Comparison of ENCODE assay signal across 17 cellular contexts in the genomic region with DNA sequence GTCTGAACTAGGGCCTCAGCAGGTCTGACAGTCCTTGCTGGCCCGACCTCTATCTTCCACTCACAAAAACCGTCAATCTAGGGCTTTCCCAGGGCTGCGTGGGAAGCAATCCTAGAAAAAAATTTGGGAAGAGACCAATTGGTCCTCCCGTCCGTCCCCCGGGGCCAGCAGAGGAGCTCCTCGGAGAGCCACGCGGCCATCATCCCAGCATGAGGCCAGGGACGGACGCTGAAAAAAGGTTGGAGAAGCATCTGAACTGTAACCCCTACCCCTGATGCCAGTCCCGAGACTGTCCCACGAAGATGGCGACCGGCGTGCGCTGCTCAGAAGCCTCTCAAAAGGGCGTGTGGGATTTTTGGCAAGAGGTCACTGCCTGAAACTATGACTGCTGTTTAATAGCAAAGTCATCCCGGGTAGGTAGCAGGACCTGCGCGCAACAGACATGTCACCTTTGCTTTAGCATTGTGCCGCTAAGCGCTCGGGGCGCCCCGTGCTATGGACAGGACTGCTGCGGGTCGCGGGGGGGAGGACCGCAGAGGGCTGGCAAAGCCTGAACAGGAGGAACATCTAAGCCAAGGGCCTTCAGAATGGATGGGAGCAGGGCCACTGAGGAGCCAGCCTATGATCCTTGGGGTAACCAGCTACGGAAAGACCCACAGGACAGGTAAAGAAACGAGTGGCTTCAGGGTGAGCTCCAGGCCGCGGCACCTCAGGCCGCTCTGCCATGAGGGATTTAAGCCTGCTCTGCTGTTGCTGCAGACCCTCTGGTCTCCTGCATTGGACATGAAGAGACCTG.
"Had no signal": no experiment of that assay in that cellular context is flagged by ENCODE, and none has a peak within 500 bp of the region (broad histone marks: within the 10 kb centered on the region; RNA-seq: fewer than 3 reads in every experiment).

No MANE protein-coding gene starts in this region.

- DNase-seq: activated CD4-positive, alpha-beta memory T cell treated with anti-CD3 and anti-CD28 coated beads for 36 hours; activated naive CD4-positive, alpha-beta T cell treated with Interleukin-2 at 50 U/mL for 16 hours; activated T-cell treated with anti-CD3 and anti-CD28 coated beads for 4 hours; cerebellar nuclear complex; effector CD4-positive, alpha-beta T cell; kidney glomerular epithelial cell; mesenchymal stem cell; naive thymus-derived CD4-positive, alpha-beta T cell; nucleus accumbens; stimulated activated CD4-positive, alpha-beta T cell treated with anti-CD3 and anti-CD28 coated beads, Interleukin-2, amount 100 ng/mL, for 24 hours had no signal

- H3K27ac ChIP-seq: ascending aorta, esophagus muscularis mucosa, gastroesophageal sphincter, SK-N-MC had no signal

- H3K27me3 ChIP-seq: ascending aorta, esophagus muscularis mucosa, gastroesophageal sphincter, heart left ventricle had no signal

- H3K4me3 ChIP-seq: ascending aorta, esophagus muscularis mucosa, gastroesophageal sphincter, heart left ventricle, SK-N-MC had no signal

- H3K4me3 Mint-ChIP-seq: activated CD4-positive, alpha-beta memory T cell treated with anti-CD3 and anti-CD28 coated beads for 36 hours; naive thymus-derived CD4-positive, alpha-beta T cell had no signal

- H3K27me3 Mint-ChIP-seq: activated CD4-positive, alpha-beta memory T cell treated with anti-CD3 and anti-CD28 coated beads for 36 hours; naive thymus-derived CD4-positive, alpha-beta T cell; progenitor cell of endocrine pancreas had no signal

- H3K9me3 ChIP-seq: ascending aorta, esophagus muscularis mucosa, gastroesophageal sphincter, heart left ventricle had no signal

- H3K27ac Mint-ChIP-seq: activated CD4-positive, alpha-beta memory T cell treated with anti-CD3 and anti-CD28 coated beads for 36 hours; activated T-helper 2 cell treated with anti-CD3 and anti-CD28 coated beads, Interferon-gamma antibody, Interleukin-2, Interleukin-4, amounts not matched to agents 10 μg/mL and 5 μg/mL and 100 μg/mL, durations not matched to agents 14 hours and 24 hours and 36 hours had no signal

- ATAC-seq: gastroesophageal sphincter; naive thymus-derived CD4-positive, alpha-beta T cell had no signal

- H3K9me3 Mint-ChIP-seq: activated CD4-positive, alpha-beta memory T cell treated with anti-CD3 and anti-CD28 coated beads for 36 hours; activated T-helper 2 cell treated with anti-CD3 and anti-CD28 coated beads, Interferon-gamma antibody, Interleukin-2, Interleukin-4, amounts not matched to agents 10 μg/mL and 5 μg/mL and 100 μg/mL, durations not matched to agents 14 hours and 24 hours and 36 hours; naive thymus-derived CD4-positive, alpha-beta T cell had no signal
